8 cellular contexts compared by ENCODE assay signal in genomic region chr9:129270903-129271431, GRCh38.
A peak's percentile ranks its signal among the peaks of the same experiment; 100 is the strongest.
DNase-seq lines count a peak whose midpoint lies in the region; ATAC-seq, FAIRE-seq and TF ChIP-seq lines count a peak whose summit lies in the region.

No MANE protein-coding gene starts in this region.

- H2AK5ac ChIP-seq in neuronal stem cell (ENCODE audit: low read depth, low read length), result no peak overlapping the region

- DNase-seq in AG08395 (ENCODE audit: low spot score) (peak; percentile 88), astrocyte (ENCODE audit: low read depth) (peak; percentile 93), smooth muscle cell of the brain vasculature (ENCODE audit: low read depth, low spot score) (peak; percentile 29), neuronal stem cell (ENCODE audit: low spot score) (no peak), SJCRH30 (no peak)
- no peak for DNase-seq in NK-92 treated with Interleukin-12 subunit alpha and Interleukin-12 subunit beta, amount 100 ng/mL, for 24 hours (lab: John Stamatoyannopoulos, UW)

- H3K9me3 Mint-ChIP-seq in astrocyte (ENCODE audit: unreplicated experiment), result peaks cover 3% of the 10 kb centered on the region

- ATAC-seq in GM19023 (IDR thresholded peaks at IDR 0.05; ENCODE audit: unreplicated experiment) (peak; percentile 51), HG03432 (IDR thresholded peaks at IDR 0.05; ENCODE audit: unreplicated experiment) (peak; percentile 62)

- no peak for FAIRE-seq in astrocyte (lab: Jason Lieb, UNC)

- no peaks in the 10 kb centered on the region for H3K9me3 ChIP-seq in astrocyte (ENCODE audit: insufficient read depth, low read depth, low read length)
- peaks cover 6% of the 10 kb centered on the region in 2 donors for H3K9me3 ChIP-seq in neuronal stem cell (replicated peaks in 1 of 2; ENCODE audit: control insufficient read depth in 2 of 2, insufficient read depth in 1 of 2, low read depth in 1 of 2, low read length in 2 of 2)
- H3K9me3 ChIP-seq in SJCRH30 (replicated peaks), result no peaks in the 10 kb centered on the region

- H2BK12ac ChIP-seq in neuronal stem cell (ENCODE audit: low read length), result no peak overlapping the region

- no peak overlapping the region for H4K8ac ChIP-seq in neuronal stem cell (ENCODE audit: low read depth, low read length)

- H3K14ac ChIP-seq in neuronal stem cell (ENCODE audit: low read length), result no peak overlapping the region

- peak overlapping the region; percentile 51 for H3K4me3 Mint-ChIP-seq in astrocyte (ENCODE audit: unreplicated experiment)

- WGBS in neuronal stem cell (ENCODE audit: extremely low coverage in 2 of 2, insufficient read length in 2 of 2, insufficient replicate concordance in 1 of 2), 2 donors, result no CpG with 5 or more reads among the region's 11 CpGs

- no peaks in the 10 kb centered on the region for H3K36me3 Mint-ChIP-seq in astrocyte (ENCODE audit: low read depth, unreplicated experiment)

- no peak overlapping the region for H3K23ac ChIP-seq in neuronal stem cell (ENCODE audit: low read depth, low read length, poor library complexity)

- no peak overlapping the region for H2BK15ac ChIP-seq in neuronal stem cell (ENCODE audit: low read length)

- no peaks in the 10 kb centered on the region for H3K79me2 ChIP-seq in astrocyte (ENCODE audit: insufficient read depth, low read length)

- H3K9ac ChIP-seq in astrocyte (ENCODE audit: low read length), result no peak overlapping the region
- no peak overlapping the region for H3K9ac ChIP-seq in neuronal stem cell (ENCODE audit: low read depth, low read length, poor library complexity)

- no peak overlapping the region for H3K27ac ChIP-seq in astrocyte (ENCODE audit: low read depth, low read length)
- H3K27ac ChIP-seq in neuronal stem cell (replicated peaks; ENCODE audit: low read length), result no peak overlapping the region
- H3K27ac ChIP-seq in SJCRH30, result no peak overlapping the region

- H4K91ac ChIP-seq in neuronal stem cell (ENCODE audit: low read depth, low read length, poor library complexity), result no peak overlapping the region

- H3K27me3 Mint-ChIP-seq in astrocyte (ENCODE audit: low read depth, unreplicated experiment), result peaks cover 33% of the 10 kb centered on the region

- no peaks in the 10 kb centered on the region for H4K20me1 ChIP-seq in astrocyte (ENCODE audit: insufficient read depth, low read length)

- H2AFZ ChIP-seq in astrocyte (ENCODE audit: low read depth, low read length) (peak overlapping the region; percentile 19), neuronal stem cell (ENCODE audit: low read length) (no peak overlapping the region)

- H3K36me3 ChIP-seq in astrocyte (ENCODE audit: insufficient read depth, low read length), result no peaks in the 10 kb centered on the region
- H3K36me3 ChIP-seq in neuronal stem cell (replicated peaks in 1 of 2; ENCODE audit: control insufficient read depth in 2 of 2, insufficient read depth in 2 of 2, low read length in 2 of 2), result no peaks in the 10 kb centered on the region
- no peaks in the 10 kb centered on the region for H3K36me3 ChIP-seq in SJCRH30

- no peaks in the 10 kb centered on the region for H3K79me1 ChIP-seq in neuronal stem cell (ENCODE audit: low read depth, low read length)

- H3K4ac ChIP-seq in neuronal stem cell (ENCODE audit: low read length), result no peak overlapping the region

- H3K4me1 ChIP-seq in astrocyte (ENCODE audit: insufficient read depth, low read length), result peaks cover 12% of the 10 kb centered on the region
- H3K4me1 ChIP-seq in neuronal stem cell (ENCODE audit: control insufficient read depth in 2 of 2, insufficient read depth in 1 of 2, low read depth in 1 of 2, low read length in 2 of 2), result peaks cover 3 to 7% of the 10 kb centered on the region in 2 donors
- no peaks in the 10 kb centered on the region for H3K4me1 ChIP-seq in SJCRH30

- no peak for TF ChIP-seq CTCF in astrocyte (IDR thresholded peaks at IDR 0.05; ENCODE audit: insufficient read depth, low read depth, low read length)

- peak overlapping the region; percentile 93 for H3K27ac Mint-ChIP-seq in astrocyte (ENCODE audit: unreplicated experiment)

- H3K4me1 Mint-ChIP-seq in astrocyte (ENCODE audit: low read depth, unreplicated experiment), result peaks cover 24% of the 10 kb centered on the region

- peak overlapping the region; percentile 44 for H3K4me2 ChIP-seq in astrocyte (ENCODE audit: low read length)
- no peak overlapping the region for H3K4me2 ChIP-seq in neuronal stem cell (ENCODE audit: insufficient read depth, low read length, poor library complexity, severe bottlenecking)

- H3K4me3 ChIP-seq in astrocyte (ENCODE audit: insufficient read depth, low read depth, low read length) (no peak overlapping the region), neuronal stem cell (ENCODE audit: low read length in 2 of 2) (no peak overlapping the region), SJCRH30 (no peak overlapping the region)

- H3K27me3 ChIP-seq in astrocyte (ENCODE audit: insufficient read depth, low read length), result peaks cover 5% of the 10 kb centered on the region
- H3K27me3 ChIP-seq in neuronal stem cell (ENCODE audit: control insufficient read depth in 3 of 3, insufficient read depth in 3 of 3, low read depth in 1 of 3, low read length in 3 of 3), result peaks cover 0 to 8% (median 0%) of the 10 kb centered on the region in 3 experiments
- peaks cover 5% of the 10 kb centered on the region; the same call in 1 of the 2 replicates for H3K27me3 ChIP-seq in SJCRH30

- H3K18ac ChIP-seq in neuronal stem cell (ENCODE audit: low read length), result no peak overlapping the region

- H2BK120ac ChIP-seq in neuronal stem cell (ENCODE audit: low read depth, low read length), result no peak overlapping the region

- H2BK5ac ChIP-seq in neuronal stem cell (ENCODE audit: low read length), result no peak overlapping the region

Comparison
In these comparisons a context has a peak if more than half of its experiments do, and no peak if none do; other contexts are left out.
1. DNase-seq: peak in AG08395 (single experiment), astrocyte (single experiment) and smooth muscle cell of the brain vasculature (single experiment); none in neuronal stem cell (single experiment), SJCRH30 (0 of 2) and NK-92 treated with Interleukin-12 subunit alpha and Interleukin-12 subunit beta, amount 100 ng/mL, for 24 hours (single experiment).